ENCODE assay signal across 8 cellular contexts in genomic region chr2:85438291-85439110, GRCh38. TPM values are rescaled to one million over a fixed set of nuclear protein-coding genes. Genes with fewer than 3 reads are reported as not detected.
DNase-seq lines count a peak whose midpoint lies in the region; ATAC-seq and TF ChIP-seq lines count a peak whose summit lies in the region.

No MANE protein-coding gene starts in this region.

- no peaks in the 10 kb centered on the region for H3K27me3 Mint-ChIP-seq in CD4-positive, alpha-beta T cell
- H3K27me3 Mint-ChIP-seq in activated naive CD8-positive, alpha-beta T cell treated with anti-CD3 and anti-CD28 coated beads for 36 hours = no peaks in the 10 kb centered on the region

- no peaks in the 10 kb centered on the region for H3K9me3 Mint-ChIP-seq in CD4-positive, alpha-beta T cell
- no peaks in the 10 kb centered on the region for H3K9me3 Mint-ChIP-seq in activated naive CD8-positive, alpha-beta T cell treated with anti-CD3 and anti-CD28 coated beads for 36 hours

- H3K27ac Mint-ChIP-seq in CD4-positive, alpha-beta T cell = peak overlapping the region; percentile 91
- H3K27ac Mint-ChIP-seq in activated naive CD8-positive, alpha-beta T cell treated with anti-CD3 and anti-CD28 coated beads for 36 hours = peak overlapping the region; percentile 87

- H3K27me3 ChIP-seq in CD4-positive, alpha-beta T cell (ENCODE audit: control insufficient read depth, insufficient read depth, low read length) = no peaks in the 10 kb centered on the region
- H3K27me3 ChIP-seq in kidney epithelial cell (ENCODE audit: control insufficient read depth, insufficient read depth, low read length) = no peaks in the 10 kb centered on the region

- CTCF ChIA-PET in CD4-positive, alpha-beta T cell (lab: Charles Lee) = interaction anchor here (1.8 kb wide), 1 partner anchor 19 kb away, joined by 7 read pairs; the partner anchor contains the start of gene SH2D6

- peak overlapping the region; percentile 55 for H3K27ac ChIP-seq in CD4-positive, alpha-beta T cell (ENCODE audit: low read depth, low read length)

- no peak for TF ChIP-seq CTCF in CD4-positive, alpha-beta T cell (IDR thresholded peaks at IDR 0.05)
- TF ChIP-seq CTCF in kidney epithelial cell (IDR thresholded peaks at IDR 0.05; ENCODE audit: insufficient read depth, low read length, poor library complexity, severe bottlenecking) = peak; percentile 18

- H3K9me3 ChIP-seq in CD4-positive, alpha-beta T cell (ENCODE audit: control insufficient read depth, low read length) = no peaks in the 10 kb centered on the region

- no peak overlapping the region for H3K4me3 ChIP-seq in kidney epithelial cell (ENCODE audit: low read depth, low read length)

- peak overlapping the region; percentile 87 for H3K4me3 Mint-ChIP-seq in CD4-positive, alpha-beta T cell
- H3K4me3 Mint-ChIP-seq in activated naive CD8-positive, alpha-beta T cell treated with anti-CD3 and anti-CD28 coated beads for 36 hours = peak overlapping the region; percentile 78

- no peaks in the 10 kb centered on the region for H3K36me3 ChIP-seq in kidney epithelial cell (ENCODE audit: control insufficient read depth, insufficient read depth, low read length)

- peaks cover 37% of the 10 kb centered on the region for H3K4me1 Mint-ChIP-seq in CD4-positive, alpha-beta T cell (ENCODE audit: low read depth)
- H3K4me1 Mint-ChIP-seq in activated naive CD8-positive, alpha-beta T cell treated with anti-CD3 and anti-CD28 coated beads for 36 hours = peaks cover 29% of the 10 kb centered on the region

- intact Hi-C loops in CD4-positive, alpha-beta T cell (cut with DNase I, micrococcal nuclease) = no loop called here

- no peaks in the 10 kb centered on the region for H3K36me3 Mint-ChIP-seq in CD4-positive, alpha-beta T cell (ENCODE audit: low read depth)
- no peaks in the 10 kb centered on the region for H3K36me3 Mint-ChIP-seq in activated naive CD8-positive, alpha-beta T cell treated with anti-CD3 and anti-CD28 coated beads for 36 hours

- peak; percentile 3 for ATAC-seq in CD4-positive, alpha-beta T cell (ENCODE audit: poor library complexity)
- no peak for ATAC-seq in stimulated activated naive CD8-positive, alpha-beta T cell treated with anti-CD3 and anti-CD28 coated beads, Interleukin-15, Interleukin-2, amounts not matched to agents 100 U/mL and 50 U/mL, for 24 hours
- ATAC-seq in GM21529 (IDR thresholded peaks at IDR 0.05; ENCODE audit: unreplicated experiment) = no peak
- no peak for ATAC-seq in GM21367 (IDR thresholded peaks at IDR 0.05; ENCODE audit: unreplicated experiment)

- POLR2A ChIA-PET in CD4-positive, alpha-beta T cell (lab: Charles Lee) = interaction anchor here (0.6 to 3.1 kb wide), 16 partner anchors 8 to 667 kb away, joined by 3 to 62 read pairs (median 6); partner anchors contain the start of genes ELMOD3, MAT2A, POLR1A and PTCD3

- DNase-seq in CD4-positive, alpha-beta T cell = no peak
- DNase-seq in HK-2 (ENCODE audit: unreplicated experiment) = peak; percentile 70
- no peak for DNase-seq in activated naive CD8-positive, alpha-beta T cell treated with anti-CD3 and anti-CD28 coated beads for 36 hours
- DNase-seq in kidney epithelial cell (ENCODE audit: low read depth) = no peak
- peak; percentile 20 for DNase-seq in stimulated activated naive CD8-positive, alpha-beta T cell treated with anti-CD3 and anti-CD28 coated beads, Interleukin-15, Interleukin-2, amounts not matched to agents 100 U/mL and 50 U/mL, for 24 hours
- no peak for DNase-seq in iPS-NIHi11 (ENCODE audit: low spot score)

RNA-seq across cellular contexts. Expression of gene SH2D6, which starts 20.0 kb away (rescaled TPM):
- total RNA-seq in CD4-positive, alpha-beta T cell = under 1 TPM in 1 of 2 experiments, not detected in 1; 0.30 TPM
- total RNA-seq in activated naive CD8-positive, alpha-beta T cell treated with anti-CD3 and anti-CD28 coated beads for 36 hours = 1 to 10 TPM in 1 of 2 experiments, under 1 TPM in 1; 0.74 to 1.2 TPM
- total RNA-seq in kidney epithelial cell = 0.27 TPM in 1 of 2 replicates, not detected in the other

RNA-seq across cellular contexts. Expression of gene CAPG, which starts 28.3 kb away (rescaled TPM):
- 10 to 100 TPM; 21.7 to 23.3 TPM for total RNA-seq in CD4-positive, alpha-beta T cell
- 10 to 100 TPM; 18.1 to 19.8 TPM for total RNA-seq in activated naive CD8-positive, alpha-beta T cell treated with anti-CD3 and anti-CD28 coated beads for 36 hours
- total RNA-seq in kidney epithelial cell = 260 and 284 TPM in 2 replicates

Comparison
In these comparisons a context has a peak if more than half of its experiments do, and no peak if none do; other contexts are left out.
1. DNase-seq: peak in HK-2 (single experiment) and stimulated activated naive CD8-positive, alpha-beta T cell treated with anti-CD3 and anti-CD28 coated beads, Interleukin-15, Interleukin-2, amounts not matched to agents 100 U/mL and 50 U/mL, for 24 hours (single experiment); none in CD4-positive, alpha-beta T cell (0 of 10), activated naive CD8-positive, alpha-beta T cell treated with anti-CD3 and anti-CD28 coated beads for 36 hours (single experiment), kidney epithelial cell (single experiment) and iPS-NIHi11 (single experiment).
2. RNA of gene CAPG, which starts 28.3 kb away (total RNA-seq): 260 to 284 TPM in kidney epithelial cell; 21.7 to 23.3 TPM in CD4-positive, alpha-beta T cell and 18.1 to 19.8 TPM in activated naive CD8-positive, alpha-beta T cell treated with anti-CD3 and anti-CD28 coated beads for 36 hours; every median in the first group is over 10 times any median in the second.